In genomic region chr6:169479783-169480495, GRCh38 we compare ENCODE assay signal across 8 cellular contexts.
"Had no signal": no experiment of that assay in that cellular context is flagged by ENCODE, and none has a peak within 500 bp of the region (broad histone marks: within the 10 kb centered on the region; RNA-seq: fewer than 3 reads in every experiment).

No MANE protein-coding gene starts in this region.

- H2AFZ ChIP-seq: GM23338 had no signal

- ATAC-seq: GM23338 had no signal

- FAIRE-seq: H1, H54 had no signal

- DNase-seq: H9, HCEC 1CT, IMR-90, KBM-7 had no signal

- H3K27ac ChIP-seq: HL-60 had no signal

- H3K4me3 ChIP-seq: GM23338 had no signal

- H3K4me2 ChIP-seq: GM23338 had no signal
